Comparison of ENCODE assay signal across 26 cellular contexts in genomic region chr3:138549578-138549977, GRCh38.
"Had no signal": no experiment of that assay in that cellular context is flagged by ENCODE, and none has a peak within 500 bp of the region (broad histone marks: within the 10 kb centered on the region; RNA-seq: fewer than 3 reads in every experiment).

No MANE protein-coding gene starts in this region.

- H3K36me3 ChIP-seq: prostate gland, uterus had no signal

- H3K4me1 ChIP-seq: left lung, lower lobe of right lung, parathyroid adenoma, prostate gland, right lobe of liver, suprapubic skin, transverse colon, upper lobe of right lung, uterus had no signal

- DNase-seq: cerebellar nuclear complex; cortex of kidney; effector memory CD8-positive, alpha-beta T cell; erythroblast; head of caudate nucleus; hippocampal formation; left cardiac atrium; left lung; lower lobe of right lung; naive B cell; right lobe of liver; stimulated activated CD4-positive, alpha-beta T cell treated with anti-CD3 and anti-CD28 coated beads, Interleukin-12 subunit alpha, Interleukin-12 subunit beta, amount 100 ng/mL, for 4 hours; stimulated activated CD4-positive, alpha-beta T cell treated with anti-CD3 and anti-CD28 coated beads, Interleukin-1b, Interleukin-23, amount 100 ng/mL, for 48 hours; stimulated activated CD4-positive, alpha-beta T cell treated with anti-CD3 and anti-CD28 coated beads, Interleukin-4, amount 100 ng/mL, for 1 hour; stimulated activated CD8-positive, alpha-beta memory T cell treated with anti-CD3 and anti-CD28 coated beads, Interleukin-4, amount 100 ng/mL, for 48 hours; stimulated activated naive CD4-positive, alpha-beta T cell; stimulated activated naive CD8-positive, alpha-beta T cell treated with anti-CD3 and anti-CD28 coated beads, Interleukin-15, amount 100 ng/mL, for 72 hours; transverse colon; upper lobe of right lung; uterus had no signal

- H3K4me2 ChIP-seq: smooth muscle cell had no signal

- H3K9ac ChIP-seq: parathyroid adenoma had no signal

- H3K27me3 ChIP-seq: gastrocnemius medialis, left lung, right lobe of liver, suprapubic skin, transverse colon, upper lobe of right lung, uterus had no signal

- H3K9me3 ChIP-seq: gastrocnemius medialis, prostate gland had no signal

- H2AFZ ChIP-seq: parathyroid adenoma had no signal

- ATAC-seq: effector memory CD8-positive, alpha-beta T cell; left lung; lower lobe of right lung; natural killer cell treated with Interleukin-12 subunit alpha and Interleukin-12 subunit beta and Interleukin-15 and Interleukin-18, amount 100 ng/mL, for 72 hours; right lobe of liver; stimulated activated naive CD8-positive, alpha-beta T cell treated with anti-CD3 and anti-CD28 coated beads, Interleukin-15, amount 100 ng/mL, for 72 hours; upper lobe of right lung had no signal

- H3K4me3 ChIP-seq: gastrocnemius medialis, left lung, lower lobe of right lung, prostate gland, right lobe of liver, smooth muscle cell, suprapubic skin, transverse colon, upper lobe of right lung, uterus had no signal

- H3K27ac ChIP-seq: gastrocnemius medialis, left lung, lower lobe of right lung, parathyroid adenoma, prostate gland, right lobe of liver, suprapubic skin, transverse colon, upper lobe of right lung, uterus had no signal
